23 cellular contexts compared by ENCODE assay signal in the genomic region with DNA sequence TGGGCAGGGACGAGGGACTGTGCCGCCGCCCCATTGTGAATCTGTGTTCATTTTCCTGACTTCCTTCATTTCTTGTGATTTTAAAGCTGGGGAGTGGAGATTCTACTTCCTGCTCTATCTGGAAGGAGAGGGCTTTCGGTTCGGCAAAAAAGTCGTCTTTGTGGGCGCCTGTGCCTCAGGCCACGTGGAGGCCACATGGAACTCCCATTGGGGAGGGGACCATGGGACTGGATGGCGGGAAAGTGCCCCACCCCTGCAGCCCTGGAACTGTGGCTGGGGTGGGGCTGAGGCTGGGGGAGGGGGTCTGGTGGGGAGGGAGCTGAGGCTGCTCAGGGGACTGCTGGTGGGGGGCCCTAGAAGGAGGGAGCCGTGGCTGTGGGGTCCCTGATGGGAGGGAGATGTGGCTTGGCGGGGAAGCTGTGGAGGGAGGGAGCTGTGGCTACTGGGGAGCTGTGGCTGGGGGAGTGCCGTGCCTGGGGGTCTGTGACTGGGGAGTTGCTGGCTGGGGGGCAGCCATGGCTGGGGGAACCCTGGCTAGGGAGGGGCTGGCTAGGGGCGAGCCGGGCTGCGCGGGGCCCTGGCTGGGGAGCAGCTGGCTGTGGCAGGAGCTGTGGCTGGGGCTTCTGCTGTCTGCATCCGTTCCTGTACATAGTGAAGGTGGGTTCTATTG. TPM values are rescaled to one million over a fixed set of nuclear protein-coding genes. Genes with fewer than 3 reads are reported as not detected.
DNase-seq lines count a peak whose midpoint lies in the region; ATAC-seq and TF ChIP-seq lines count a peak whose summit lies in the region.
"Had no signal": no experiment of that assay in that cellular context is flagged by ENCODE, and none has a peak within 500 bp of the region (broad histone marks: within the 10 kb centered on the region; RNA-seq: fewer than 3 reads in every experiment).

No MANE protein-coding gene starts in this region.

- H3K9me3 ChIP-seq in cardiac muscle cell (ENCODE audit: low read depth) (no peaks in the 10 kb centered on the region), vagina (no peaks in the 10 kb centered on the region)
- H3K9me3 ChIP-seq: A549, heart right ventricle, MG63, spleen, transverse colon had no signal

- no peak for TF ChIP-seq POLR2A in vagina (IDR thresholded peaks at IDR 0.05)

- no peaks in the 10 kb centered on the region for H3K9me3 Mint-ChIP-seq in WTC11
- no peaks in the 10 kb centered on the region for H3K9me3 Mint-ChIP-seq in activated CD4-positive, alpha-beta T cell treated with anti-CD3 and anti-CD28 coated beads, Interleukin-2, amount 10 ng/mL, durations not matched to agents 24 days and 14 days
- H3K9me3 Mint-ChIP-seq: activated CD4-positive, alpha-beta memory T cell treated with anti-CD3 and anti-CD28 coated beads for 36 hours; stimulated activated naive CD8-positive, alpha-beta T cell treated with anti-CD3 and anti-CD28 coated beads, Interleukin-15, Interleukin-2, amounts not matched to agents 100 ng/mL and 50 ng/mL, for 24 hours had no signal

- H3K4me1 Mint-ChIP-seq in WTC11 = peaks cover 46% of the 10 kb centered on the region
- H3K4me1 Mint-ChIP-seq in activated CD4-positive, alpha-beta T cell treated with anti-CD3 and anti-CD28 coated beads, Interleukin-2, amount 10 ng/mL, durations not matched to agents 24 days and 14 days = no peaks in the 10 kb centered on the region

- no peaks in the 10 kb centered on the region for H3K27me3 Mint-ChIP-seq in WTC11 (ENCODE audit: low read depth)
- peaks cover under 1% of the 10 kb centered on the region for H3K27me3 Mint-ChIP-seq in activated CD4-positive, alpha-beta T cell treated with anti-CD3 and anti-CD28 coated beads, Interleukin-2, amount 10 ng/mL, durations not matched to agents 24 days and 14 days
- H3K27me3 Mint-ChIP-seq: stimulated activated naive CD8-positive, alpha-beta T cell treated with anti-CD3 and anti-CD28 coated beads, Interleukin-15, Interleukin-2, amounts not matched to agents 100 ng/mL and 50 ng/mL, for 24 hours had no signal

- H3K4me3 Mint-ChIP-seq in WTC11 = no peak overlapping the region
- H3K4me3 Mint-ChIP-seq in activated CD4-positive, alpha-beta T cell treated with anti-CD3 and anti-CD28 coated beads, Interleukin-2, amount 10 ng/mL, durations not matched to agents 24 days and 14 days = no peak overlapping the region
- H3K4me3 Mint-ChIP-seq: activated CD4-positive, alpha-beta memory T cell treated with anti-CD3 and anti-CD28 coated beads for 36 hours; stimulated activated naive CD8-positive, alpha-beta T cell treated with anti-CD3 and anti-CD28 coated beads, Interleukin-15, Interleukin-2, amounts not matched to agents 100 ng/mL and 50 ng/mL, for 24 hours had no signal

- H3K27ac ChIP-seq in cardiac muscle cell = peak overlapping the region; percentile 34
- H3K27ac ChIP-seq in vagina = peak overlapping the region; percentile 82

- H3K4me3 ChIP-seq in cardiac muscle cell = no peak overlapping the region
- H3K4me3 ChIP-seq in vagina = no peak overlapping the region
- H3K4me3 ChIP-seq: A549, heart right ventricle, MG63, spleen, transverse colon had no signal

- ATAC-seq in Right ventricle myocardium superior (ENCODE audit: poor library complexity) (no peak), WTC11 (no peak)
- ATAC-seq: A549, heart right ventricle, left ventricle myocardium superior, SK-N-SH treated with all-trans-retinoic acid at 6 μM for 48 hours had no signal

- DNase-seq in cardiac muscle cell (ENCODE audit: low read depth in 1 of 2, low spot score in 1 of 2) = no peak
- DNase-seq in Right ventricle myocardium superior = no peak
- DNase-seq in WTC11 (ENCODE audit: low spot score) = no peak
- DNase-seq in medulla oblongata (ENCODE audit: extremely low spot score) = peak; percentile 47
- DNase-seq in vagina (ENCODE audit: extremely low spot score in 2 of 2) = no peak
- DNase-seq in anterior cingulate cortex (lab: John Stamatoyannopoulos, UW) = no peak
- DNase-seq in activated CD4-positive, alpha-beta T cell treated with anti-CD3 and anti-CD28 coated beads, Interleukin-2, amount 10 ng/mL, durations not matched to agents 24 days and 14 days = no peak
- DNase-seq in NCI-H2029 treated with DMSO at 0.1 percent for 48 hours (lab: John Stamatoyannopoulos, UW) = no peak
- DNase-seq: activated CD4-positive, alpha-beta memory T cell treated with anti-CD3 and anti-CD28 coated beads for 36 hours; dermis blood vessel endothelial cell; HCEC 1CT; heart right ventricle; left ventricle myocardium superior; MG63; NCI-H1417 treated with DMSO at 0.1 percent for 48 hours; NCI-H524 treated with DMSO at 0.1 percent for 48 hours; RPMI8226; spleen; stimulated activated CD4-positive, alpha-beta T cell treated with anti-CD3 and anti-CD28 coated beads, Interleukin-4, amount 100 ng/mL, for 24 hours; transverse colon had no signal

- CTCF ChIA-PET in WTC11 (lab: Charles Lee) = interaction anchor here (0.6 to 1.0 kb wide), 3 partner anchors 14 to 146 kb away, joined by 3 read pairs; no protein-coding TSS in a partner anchor

- no peak for TF ChIP-seq CTCF in cardiac muscle cell (IDR thresholded peaks at IDR 0.05; ENCODE audit: low read depth, low read length)
- no peak for TF ChIP-seq CTCF in WTC11 (IDR thresholded peaks at IDR 0.05)
- TF ChIP-seq CTCF in vagina (IDR thresholded peaks at IDR 0.05) = no peak

- no peaks in the 10 kb centered on the region for H3K27me3 ChIP-seq in cardiac muscle cell
- no peaks in the 10 kb centered on the region for H3K27me3 ChIP-seq in vagina
- H3K27me3 ChIP-seq: heart right ventricle, MG63, transverse colon had no signal

- H3K4me1 ChIP-seq in cardiac muscle cell (ENCODE audit: low read depth) (peaks cover 24% of the 10 kb centered on the region), vagina (peaks cover 76% of the 10 kb centered on the region)

- intact Hi-C loops in Right ventricle myocardium superior (cut with DNase I) (loop anchor here (5.0 to 10.0 kb wide), 2 partner anchors 49 to 282 kb away; no protein-coding TSS in a partner anchor), vagina (cut with DNase I) (no loop called here)
- intact Hi-C loops in activated CD4-positive, alpha-beta T cell treated with anti-CD3 and anti-CD28 coated beads, Interleukin-2, amount 10 ng/mL, durations not matched to agents 24 days and 14 days (cut with micrococcal nuclease) = no loop called here

- peak overlapping the region; percentile 91 for H3K27ac Mint-ChIP-seq in WTC11
- H3K27ac Mint-ChIP-seq in activated CD4-positive, alpha-beta T cell treated with anti-CD3 and anti-CD28 coated beads, Interleukin-2, amount 10 ng/mL, durations not matched to agents 24 days and 14 days = no peak overlapping the region
- H3K27ac Mint-ChIP-seq: activated CD4-positive, alpha-beta memory T cell treated with anti-CD3 and anti-CD28 coated beads for 36 hours; stimulated activated naive CD8-positive, alpha-beta T cell treated with anti-CD3 and anti-CD28 coated beads, Interleukin-15, Interleukin-2, amounts not matched to agents 100 ng/mL and 50 ng/mL, for 24 hours had no signal

- POLR2A ChIA-PET in WTC11 (lab: Charles Lee) = no interaction called here

- peaks cover 1% of the 10 kb centered on the region; the same call in 1 of the 2 replicates for H3K36me3 Mint-ChIP-seq in WTC11
- no peaks in the 10 kb centered on the region for H3K36me3 Mint-ChIP-seq in activated CD4-positive, alpha-beta T cell treated with anti-CD3 and anti-CD28 coated beads, Interleukin-2, amount 10 ng/mL, durations not matched to agents 24 days and 14 days (ENCODE audit: low read depth)
- H3K36me3 Mint-ChIP-seq: activated CD4-positive, alpha-beta memory T cell treated with anti-CD3 and anti-CD28 coated beads for 36 hours had no signal

- H3K36me3 ChIP-seq in cardiac muscle cell = no peaks in the 10 kb centered on the region
- H3K36me3 ChIP-seq in vagina = no peaks in the 10 kb centered on the region
- H3K36me3 ChIP-seq: heart right ventricle, MG63, spleen, transverse colon had no signal

TF ChIP-seq in WTC11, 78 proteins besides CTCF, POLR2A, EP300 and RAD21:
- no peak for TF ChIP-seq SP1 (CRISPR knock-in tag; conservative IDR thresholded peaks at IDR 0.05)
- TF ChIP-seq, protein P1, sequence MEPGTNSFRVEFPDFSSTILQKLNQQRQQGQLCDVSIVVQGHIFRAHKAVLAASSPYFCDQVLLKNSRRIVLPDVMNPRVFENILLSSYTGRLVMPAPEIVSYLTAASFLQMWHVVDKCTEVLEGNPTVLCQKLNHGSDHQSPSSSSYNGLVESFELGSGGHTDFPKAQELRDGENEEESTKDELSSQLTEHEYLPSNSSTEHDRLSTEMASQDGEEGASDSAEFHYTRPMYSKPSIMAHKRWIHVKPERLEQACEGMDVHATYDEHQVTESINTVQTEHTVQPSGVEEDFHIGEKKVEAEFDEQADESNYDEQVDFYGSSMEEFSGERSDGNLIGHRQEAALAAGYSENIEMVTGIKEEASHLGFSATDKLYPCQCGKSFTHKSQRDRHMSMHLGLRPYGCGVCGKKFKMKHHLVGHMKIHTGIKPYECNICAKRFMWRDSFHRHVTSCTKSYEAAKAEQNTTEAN (CRISPR knock-in tag; IDR thresholded peaks at IDR 0.05) = 0 out of 2 replicates have a peak, but pooled peaks have one; percentile 21

RNA-seq across cellular contexts. Expression of a gene that starts 31.5 kb away (rescaled TPM):
- total RNA-seq in cardiac muscle cell (887 and 1,182 TPM in 2 replicates), Right ventricle myocardium superior (44.2 TPM), WTC11 (2021) (231 to 241 TPM (median 231 TPM) in 3 replicates), vagina (86.7 TPM)
- 407 and 535 TPM in 2 replicates for polyA plus RNA-seq in cardiac muscle cell
- 3.1 and 3.2 TPM in 2 replicates for total RNA-seq in activated CD4-positive, alpha-beta T cell treated with anti-CD3 and anti-CD28 coated beads, Interleukin-2, amount 10 ng/mL, durations not matched to agents 24 days and 14 days

Comparison
In these comparisons a context has a peak if more than half of its experiments do, and no peak if none do; other contexts are left out.
1. RNA of a gene that starts 31.5 kb away (total RNA-seq): 887 to 1,182 TPM in cardiac muscle cell, 231 to 241 TPM in WTC11, 86.7 TPM in vagina (single experiment) and 44.2 TPM in Right ventricle myocardium superior (single experiment); 3.1 to 3.2 TPM in activated CD4-positive, alpha-beta T cell treated with anti-CD3 and anti-CD28 coated beads, Interleukin-2, amount 10 ng/mL, durations not matched to agents 24 days and 14 days; every median in the first group is over 10 times any median in the second.